In genomic region chr12:33547084-33547483, GRCh38 we compare ENCODE assay signal across 29 cellular contexts.
"Had no signal": no experiment of that assay in that cellular context is flagged by ENCODE, and none has a peak within 500 bp of the region (broad histone marks: within the 10 kb centered on the region; RNA-seq: fewer than 3 reads in every experiment).

No MANE protein-coding gene starts in this region.

- DNase-seq: activated B cell treated with CpG ODN at 0.5 μM for 24 hours; activated CD4-positive, alpha-beta memory T cell treated with anti-CD3 and anti-CD28 coated beads, Interleukin-2, amount 10 ng/mL, durations not matched to agents 7 days and 5 days; activated CD4-positive, alpha-beta T cell treated with anti-CD3 and anti-CD28 coated beads for 48 hours; activated CD4-positive, alpha-beta T cell treated with anti-CD3 and anti-CD28 coated beads, Interleukin-2, amount 10 ng/mL, durations not matched to agents 7 days and 5 days; activated CD4-positive, alpha-beta T cell treated with anti-CD3 and anti-CD28 coated beads, Interleukin-2, amount 50 U/mL, for 48 hours; activated CD4-positive, CD25-positive, alpha-beta regulatory T cell treated with anti-CD3 and anti-CD28 coated beads, Interleukin-2, amount 50 U/mL, for 72 hours; activated CD8-positive, alpha-beta memory T cell treated with anti-CD3 and anti-CD28 coated beads for 24 hours; activated CD8-positive, alpha-beta memory T cell treated with anti-CD3 and anti-CD28 coated beads, Interleukin-2, amount 10 ng/mL, durations not matched to agents 7 days and 5 days; activated CD8-positive, alpha-beta memory T cell treated with anti-CD3 and anti-CD28 coated beads, Interleukin-2, amount 50 U/mL, for 48 hours; activated CD8-positive, alpha-beta T cell treated with anti-CD3 and anti-CD28 coated beads, Interleukin-2, amount 10 ng/mL, durations not matched to agents 7 days and 5 days; activated effector memory CD4-positive, alpha-beta T cell treated with Interleukin-2 at 50 U/mL for 16 hours; activated gamma-delta T cell; activated naive CD4-positive, alpha-beta T cell treated with anti-CD3 and anti-CD28 coated beads, Interleukin-2, amount 10 ng/mL, durations not matched to agents 7 days and 5 days; activated naive CD4-positive, alpha-beta T cell treated with Interleukin-2 at 50 U/mL for 16 hours; activated naive CD8-positive, alpha-beta T cell treated with anti-CD3 and anti-CD28 coated beads, Interleukin-2, amount 10 ng/mL, durations not matched to agents 7 days and 5 days; activated naive CD8-positive, alpha-beta T cell treated with anti-CD3 and anti-CD28 coated beads, Interleukin-2, amount 50 U/mL, for 24 hours; activated T-cell treated with anti-CD3 and anti-CD28 coated beads, Interleukin-2, amount 50 U/mL, for 24 hours; activated T-cell treated with anti-CD3 and anti-CD28 coated beads, Interleukin-2, amount 50 U/mL, for 48 hours; amygdala; anterior cingulate cortex; brain microvascular endothelial cell; central memory CD4-positive, alpha-beta T cell; T-helper 1 cell; T-helper 2 cell; T-helper 9 cell had no signal

- ATAC-seq: activated CD8-positive, alpha-beta memory T cell treated with anti-CD3 and anti-CD28 coated beads, Interleukin-2, amount 10 ng/mL, durations not matched to agents 7 days and 5 days; activated CD8-positive, alpha-beta T cell treated with anti-CD3 and anti-CD28 coated beads, Interleukin-2, amount 10 ng/mL, durations not matched to agents 7 days and 5 days; activated naive CD8-positive, alpha-beta T cell treated with anti-CD3 and anti-CD28 coated beads, Interleukin-2, amount 50 U/mL, for 24 hours had no signal

- H3K36me3 ChIP-seq: ascending aorta, brain microvascular endothelial cell, breast epithelium had no signal

- H3K9me3 ChIP-seq: ascending aorta had no signal

- H3K27me3 ChIP-seq: ascending aorta, brain microvascular endothelial cell, breast epithelium had no signal

- H3K4me3 ChIP-seq: ascending aorta, breast epithelium had no signal

- H3K27ac ChIP-seq: ascending aorta, brain microvascular endothelial cell, breast epithelium, VCaP had no signal

- FAIRE-seq: TTC549 had no signal

- H3K4me1 ChIP-seq: ascending aorta, breast epithelium had no signal
